In genomic region chr2:65367517-65367916, GRCh38 we compare ENCODE assay signal across 8 cellular contexts.
DNase-seq lines count a peak whose midpoint lies in the region; ATAC-seq, FAIRE-seq and TF ChIP-seq lines count a peak whose summit lies in the region.

No MANE protein-coding gene starts in this region.

- peaks cover 11% of the 10 kb centered on the region for H4K20me1 ChIP-seq in keratinocyte (ENCODE audit: control insufficient read depth, extremely low read depth, insufficient read depth, low read length)

- H3K36me3 Mint-ChIP-seq in WTC11 = no peaks in the 10 kb centered on the region
- H3K36me3 Mint-ChIP-seq in CD4-positive, alpha-beta memory T cell = no peaks in the 10 kb centered on the region

- dilution Hi-C loops in keratinocyte (cut with MboI; ENCODE audit: extremely low pct_ligation_motif_present, low sequenced_read_pairs) = no loop called here

- H3K79me2 ChIP-seq in keratinocyte (ENCODE audit: control insufficient read depth, insufficient read depth, low read length) = peaks cover 79% of the 10 kb centered on the region

- H3K9ac ChIP-seq in keratinocyte (ENCODE audit: control insufficient read depth, extremely low read depth, insufficient read depth, low read length) = peak overlapping the region; percentile 11

- CTCF ChIA-PET in AG04450 (lab: Charles Lee) (interaction anchor here (0.9 kb wide), 1 partner anchor 17 kb away, joined by 3 read pairs; no protein-coding TSS in a partner anchor), WTC11 (lab: Charles Lee) (interaction anchor here (1.0 to 1.2 kb wide), 2 partner anchors 15 to 17 kb away, joined by 3 to 4 read pairs; no protein-coding TSS in a partner anchor)
- CTCF ChIA-PET in CD4-positive, alpha-beta memory T cell (lab: Charles Lee; ENCODE audit: partially characterized antibody) = no interaction called here

- intact Hi-C loops in CD4-positive, alpha-beta memory T cell (cut with micrococcal nuclease) = no loop called here

- no peaks in the 10 kb centered on the region for H3K27me3 Mint-ChIP-seq in WTC11 (ENCODE audit: low read depth)
- H3K27me3 Mint-ChIP-seq in CD4-positive, alpha-beta memory T cell = no peaks in the 10 kb centered on the region

- no peaks in the 10 kb centered on the region for H3K9me3 Mint-ChIP-seq in WTC11
- no peaks in the 10 kb centered on the region for H3K9me3 Mint-ChIP-seq in CD4-positive, alpha-beta memory T cell

- H3K4me1 ChIP-seq in keratinocyte (ENCODE audit: control insufficient read depth, extremely low read depth, insufficient read depth, low read length) = peaks cover 35% of the 10 kb centered on the region
- H3K4me1 ChIP-seq in CD4-positive, alpha-beta memory T cell (ENCODE audit: insufficient read depth, low read length) = no peaks in the 10 kb centered on the region

- POLR2A ChIA-PET in AG04450 (lab: Yijun Ruan, JAX) = interaction anchor here (0.6 to 2.3 kb wide), 10 partner anchors 8 to 69 kb away, joined by 3 to 11 read pairs (median 4); partner anchors contain the start of gene SPRED2
- POLR2A ChIA-PET in WTC11 (lab: Charles Lee) = interaction anchor here (0.7 to 1.2 kb wide), 2 partner anchors 19 to 676 kb away, joined by 3 to 6 read pairs; no protein-coding TSS in a partner anchor
- POLR2A ChIA-PET in CD4-positive, alpha-beta memory T cell (lab: Charles Lee; ENCODE audit: partially characterized antibody) = no interaction called here

- H3K27ac ChIP-seq in AG04450 (ENCODE audit: low read depth, low read length) (peak overlapping the region; percentile 89), keratinocyte (ENCODE audit: control insufficient read depth, insufficient read depth, low read length) (peak overlapping the region; percentile 85)
- no peak overlapping the region for H3K27ac ChIP-seq in CD4-positive, alpha-beta memory T cell (ENCODE audit: low read depth, low read length)

- peak; percentile 89 for DNase-seq in AG04450 (ENCODE audit: low read depth, low spot score)
- DNase-seq in HS-27A (ENCODE audit: low read depth) = peak; percentile 39
- DNase-seq in WTC11 (ENCODE audit: low spot score) = no peak
- DNase-seq in keratinocyte (ENCODE audit: low read depth, low spot score) = peak; percentile 97
- DNase-seq in NCI-H128 (lab: John Stamatoyannopoulos, UW; ENCODE audit: unreplicated experiment) = no peak
- DNase-seq in CD4-positive, alpha-beta memory T cell = no peak
- DNase-seq in NCI-H524 treated with DMSO at 0.1 percent for 48 hours (lab: John Stamatoyannopoulos, UW) = no peak

- no peaks in the 10 kb centered on the region for H3K9me3 ChIP-seq in AG04450 (ENCODE audit: control insufficient read depth, insufficient read depth, low read length)
- no peaks in the 10 kb centered on the region for H3K9me3 ChIP-seq in keratinocyte (ENCODE audit: control insufficient read depth, low read depth, low read length)
- H3K9me3 ChIP-seq in CD4-positive, alpha-beta memory T cell (ENCODE audit: control insufficient read depth in 1 of 2, low read length in 2 of 2) = no peaks in the 10 kb centered on the region

- no peak overlapping the region for H2AFZ ChIP-seq in keratinocyte (ENCODE audit: control insufficient read depth, low read length)

- TF ChIP-seq CTCF in AG04450 (IDR thresholded peaks at IDR 0.05; ENCODE audit: low read depth, low read length) (no peak), WTC11 (IDR thresholded peaks at IDR 0.05) (no peak), keratinocyte (optimal IDR thresholded peaks at IDR 0.05 in 1 of 3, IDR thresholded peaks at IDR 0.05 in 1 of 3, conservative IDR thresholded peaks at IDR 0.05 in 1 of 3; ENCODE audit: extremely low read depth in 1 of 3, insufficient read depth in 2 of 3, low read length in 3 of 3) (no peak)

- no peak overlapping the region for H3K4me3 Mint-ChIP-seq in WTC11
- H3K4me3 Mint-ChIP-seq in CD4-positive, alpha-beta memory T cell = no peak overlapping the region

- peaks cover 55% of the 10 kb centered on the region for H3K4me1 Mint-ChIP-seq in WTC11
- peaks cover 0 to 6% (median 2%) of the 10 kb centered on the region in 4 donors for H3K4me1 Mint-ChIP-seq in CD4-positive, alpha-beta memory T cell

- FAIRE-seq in keratinocyte (lab: Jason Lieb, UNC) = peak; percentile 91

- H3K4me2 ChIP-seq in keratinocyte (ENCODE audit: control insufficient read depth, extremely low read depth, insufficient read depth, low read depth, low read length) = peak overlapping the region; percentile 89

- H3K4me3 ChIP-seq in AG04450 (ENCODE audit: low read depth, low read length) = no peak overlapping the region
- H3K4me3 ChIP-seq in keratinocyte (ENCODE audit: control insufficient read depth in 2 of 3, extremely low read depth in 1 of 3, insufficient read depth in 2 of 3, low read depth in 1 of 3, low read length in 3 of 3) = peak overlapping the region in 1 of 3 experiments; percentile 11
- no peak overlapping the region for H3K4me3 ChIP-seq in CD4-positive, alpha-beta memory T cell (ENCODE audit: low read length in 2 of 2)

- peaks cover 0 to 6% of the 10 kb centered on the region in 2 experiments for H3K36me3 ChIP-seq in keratinocyte (ENCODE audit: control insufficient read depth in 2 of 2, extremely low read depth in 1 of 2, insufficient read depth in 2 of 2, low read length in 2 of 2)
- H3K36me3 ChIP-seq in CD4-positive, alpha-beta memory T cell (ENCODE audit: insufficient read depth, low read length) = no peaks in the 10 kb centered on the region

- H3K27me3 ChIP-seq in AG04450 (ENCODE audit: control insufficient read depth, insufficient read depth, low read length) (no peaks in the 10 kb centered on the region), keratinocyte (ENCODE audit: control insufficient read depth, extremely low read depth, insufficient read depth, low read length) (no peaks in the 10 kb centered on the region)
- no peaks in the 10 kb centered on the region for H3K27me3 ChIP-seq in CD4-positive, alpha-beta memory T cell (ENCODE audit: insufficient read depth, low read length)

- peak; percentile 43 for ATAC-seq in WTC11
- ATAC-seq in HG03342 (IDR thresholded peaks at IDR 0.05; ENCODE audit: unreplicated experiment) = no peak

- H3K9me1 ChIP-seq in keratinocyte (ENCODE audit: control insufficient read depth, extremely low read depth, insufficient read depth, low read length) = peaks cover 2% of the 10 kb centered on the region

- H3K27ac Mint-ChIP-seq in WTC11 = no peak overlapping the region
- no peak overlapping the region for H3K27ac Mint-ChIP-seq in CD4-positive, alpha-beta memory T cell

TF ChIP-seq in WTC11, 78 proteins besides CTCF, POLR2A, EP300 and RAD21:
- TF ChIP-seq ZNF416 (CRISPR knock-in tag; IDR thresholded peaks at IDR 0.05) (no peak), GABPB1 (CRISPR knock-in tag; IDR thresholded peaks at IDR 0.05) (peak; percentile 92)

Comparison
In these comparisons a context has a peak if more than half of its experiments do, and no peak if none do; other contexts are left out.
1. DNase-seq: peak in AG04450 (single experiment), HS-27A (single experiment) and keratinocyte (single experiment); none in WTC11 (single experiment), NCI-H128 (single experiment), CD4-positive, alpha-beta memory T cell (0 of 5) and NCI-H524 treated with DMSO at 0.1 percent for 48 hours (single experiment).